In genomic region chr19:19384486-19384885, GRCh38 we compare ENCODE assay signal across 8 cellular contexts. TPM values are rescaled to one million over a fixed set of nuclear protein-coding genes. Genes with fewer than 3 reads are reported as not detected.
DNase-seq lines count a peak whose midpoint lies in the region; ATAC-seq, FAIRE-seq and TF ChIP-seq lines count a peak whose summit lies in the region.

No MANE protein-coding gene starts in this region.

- intact Hi-C loops in CD8-positive, alpha-beta T cell (cut with DNase I, micrococcal nuclease): no loop called here
- intact Hi-C loops in OCI-LY7 (cut with micrococcal nuclease; ENCODE audit: unreplicated experiment) (no loop called here), endothelial cell of umbilical vein (cut with micrococcal nuclease) (no loop called here)

- H3K9me1 ChIP-seq in endothelial cell of umbilical vein (replicated peaks; ENCODE audit: control insufficient read depth, extremely low read depth, insufficient read depth, low read length): no peaks in the 10 kb centered on the region

- CTCF ChIA-PET in CD8-positive, alpha-beta T cell (lab: Charles Lee): interaction anchor here (1.1 to 1.6 kb wide), 3 partner anchors 20 to 108 kb away, joined by 3 to 4 read pairs (median 3); partner anchors contain the start of gene GATAD2A
- CTCF ChIA-PET in OCI-LY7 (lab: Charles Lee; ENCODE audit: unreplicated experiment) (no interaction called here), endothelial cell of umbilical vein (lab: Charles Lee) (interaction anchor here (1.4 to 1.9 kb wide), 3 partner anchors 12 to 27 kb away, joined by 5 to 17 read pairs (median 6); partner anchors contain the start of gene GATAD2A)

- no peak overlapping the region for H2BK5ac ChIP-seq in neuronal stem cell (ENCODE audit: low read length)

- no peak overlapping the region for H4K91ac ChIP-seq in neuronal stem cell (ENCODE audit: low read depth, low read length, poor library complexity)

- no peak overlapping the region for H4K8ac ChIP-seq in neuronal stem cell (ENCODE audit: low read depth, low read length)

- H3K36me3 Mint-ChIP-seq in CD8-positive, alpha-beta T cell: peaks cover 3% of the 10 kb centered on the region

- H2AFZ ChIP-seq in OCI-LY7 (ENCODE audit: low read length): no peak overlapping the region
- H2AFZ ChIP-seq in endothelial cell of umbilical vein (ENCODE audit: low read depth, low read length): peak overlapping the region; percentile 68
- H2AFZ ChIP-seq in neuronal stem cell (ENCODE audit: low read length): peak overlapping the region; percentile 99

- H3K27me3 ChIP-seq in CD8-positive, alpha-beta T cell (ENCODE audit: insufficient read depth, low read length): no peaks in the 10 kb centered on the region
- H3K27me3 ChIP-seq in endothelial cell of umbilical vein (ENCODE audit: control insufficient read depth in 2 of 2, insufficient read depth in 2 of 2, low read length in 2 of 2): no peaks in the 10 kb centered on the region
- no peaks in the 10 kb centered on the region for H3K27me3 ChIP-seq in neuronal stem cell (ENCODE audit: control insufficient read depth in 3 of 3, insufficient read depth in 3 of 3, low read depth in 1 of 3, low read length in 3 of 3)

- peaks cover 37% of the 10 kb centered on the region for H3K4me1 ChIP-seq in CD8-positive, alpha-beta T cell (ENCODE audit: insufficient read depth, low read length)
- H3K4me1 ChIP-seq in OCI-LY7 (ENCODE audit: insufficient read depth, low read length, poor library complexity, severe bottlenecking): peaks cover 62% of the 10 kb centered on the region
- H3K4me1 ChIP-seq in endothelial cell of umbilical vein (ENCODE audit: control insufficient read depth, extremely low read depth, insufficient read depth, low read length): peaks cover 26% of the 10 kb centered on the region
- H3K4me1 ChIP-seq in neuronal stem cell (ENCODE audit: control insufficient read depth in 2 of 2, insufficient read depth in 1 of 2, low read depth in 1 of 2, low read length in 2 of 2): peaks cover 7 to 9% of the 10 kb centered on the region in 2 donors

- POLR2A ChIA-PET in CD8-positive, alpha-beta T cell (lab: Charles Lee): interaction anchor here (1.3 to 1.9 kb wide), 3 partner anchors 21 to 105 kb away, joined by 4 to 20 read pairs (median 4); partner anchors contain the start of gene GATAD2A
- POLR2A ChIA-PET in OCI-LY7 (lab: Charles Lee): no interaction called here
- POLR2A ChIA-PET in endothelial cell of umbilical vein (lab: Charles Lee): interaction anchor here (1.6 kb wide), 1 partner anchor 21 kb away, joined by 9 read pairs; the partner anchor contains the start of gene GATAD2A

- ATAC-seq in CD8-positive, alpha-beta T cell: no peak
- ATAC-seq in GM18909 (IDR thresholded peaks at IDR 0.05; ENCODE audit: poor library complexity, unreplicated experiment) (no peak), omental fat pad (ENCODE audit: low FRiP score) (no peak)

- H3K4me2 ChIP-seq in OCI-LY7 (ENCODE audit: low read length): peak overlapping the region; percentile 86
- H3K4me2 ChIP-seq in endothelial cell of umbilical vein (ENCODE audit: insufficient read depth, low read length): peak overlapping the region; percentile 92
- H3K4me2 ChIP-seq in neuronal stem cell (ENCODE audit: insufficient read depth, low read length, poor library complexity, severe bottlenecking): no peak overlapping the region

- no peak for TF ChIP-seq POLR2A in endothelial cell of umbilical vein (IDR thresholded peaks at IDR 0.05; ENCODE audit: low read depth, low read length)

- H3K79me1 ChIP-seq in neuronal stem cell (ENCODE audit: low read depth, low read length): peaks cover 5% of the 10 kb centered on the region

- dilution Hi-C loops in endothelial cell of umbilical vein (cut with MboI; ENCODE audit: extremely low pct_ligation_motif_present, low sequenced_read_pairs): no loop called here

- peak overlapping the region; percentile 43 for H2BK15ac ChIP-seq in neuronal stem cell (ENCODE audit: low read length)

- H3K27ac ChIP-seq in CD8-positive, alpha-beta T cell (ENCODE audit: low read depth, low read length): no peak overlapping the region
- no peak overlapping the region for H3K27ac ChIP-seq in OCI-LY7 (ENCODE audit: low read depth, low read length, poor library complexity, severe bottlenecking)
- peak overlapping the region; percentile 76 for H3K27ac ChIP-seq in endothelial cell of umbilical vein (ENCODE audit: insufficient read depth, low read depth, low read length)
- no peak overlapping the region for H3K27ac ChIP-seq in neuronal stem cell (replicated peaks; ENCODE audit: low read length)

- H3K9me3 Mint-ChIP-seq in CD8-positive, alpha-beta T cell: no peaks in the 10 kb centered on the region

- H3K18ac ChIP-seq in neuronal stem cell (ENCODE audit: low read length): peak overlapping the region; percentile 35

- H3K79me2 ChIP-seq in OCI-LY7 (ENCODE audit: insufficient read depth, low read depth, low read length) (peaks cover 31% of the 10 kb centered on the region; the same call in 1 of the 2 replicates), endothelial cell of umbilical vein (ENCODE audit: control insufficient read depth, insufficient read depth, low read length) (peaks cover 30% of the 10 kb centered on the region)

- no peak overlapping the region for H3K4ac ChIP-seq in neuronal stem cell (ENCODE audit: low read length)

- no peak overlapping the region for H2BK120ac ChIP-seq in neuronal stem cell (ENCODE audit: low read depth, low read length)

- FAIRE-seq in endothelial cell of umbilical vein (lab: Jason Lieb, UNC) (no peak), D721Med (lab: Jason Lieb, UNC) (no peak)

- peaks cover 31% of the 10 kb centered on the region for H3K4me1 Mint-ChIP-seq in CD8-positive, alpha-beta T cell (ENCODE audit: low read depth)

- no peaks in the 10 kb centered on the region for H3K9me2 ChIP-seq in OCI-LY7 (ENCODE audit: insufficient read depth, low read length)

- H2AK5ac ChIP-seq in neuronal stem cell (ENCODE audit: low read depth, low read length): peak overlapping the region; percentile 86

- H3K14ac ChIP-seq in neuronal stem cell (ENCODE audit: low read length): no peak overlapping the region

- H3K27ac Mint-ChIP-seq in CD8-positive, alpha-beta T cell: no peak overlapping the region

- H3K23ac ChIP-seq in neuronal stem cell (ENCODE audit: low read depth, low read length, poor library complexity): peak overlapping the region; percentile 55

- H2BK12ac ChIP-seq in neuronal stem cell (ENCODE audit: low read length): no peak overlapping the region

- H3K9ac ChIP-seq in endothelial cell of umbilical vein (replicated peaks; ENCODE audit: extremely low read depth, insufficient read depth, low read length): peak overlapping the region; percentile 88
- H3K9ac ChIP-seq in neuronal stem cell (ENCODE audit: low read depth, low read length, poor library complexity): no peak overlapping the region

- no CpG with 5 or more reads among the region's 13 CpGs for WGBS in neuronal stem cell (ENCODE audit: extremely low coverage in 2 of 2, insufficient read length in 2 of 2, insufficient replicate concordance in 1 of 2), 2 donors

- peaks cover 6% of the 10 kb centered on the region; the same call in 1 of the 2 replicates for H4K20me1 ChIP-seq in OCI-LY7 (ENCODE audit: insufficient read depth, low read length)
- no peaks in the 10 kb centered on the region for H4K20me1 ChIP-seq in endothelial cell of umbilical vein (replicated peaks; ENCODE audit: control insufficient read depth, extremely low read depth, insufficient read depth, low read length)

- H3K36me3 ChIP-seq in CD8-positive, alpha-beta T cell (ENCODE audit: insufficient read depth, low read length): no peaks in the 10 kb centered on the region
- H3K36me3 ChIP-seq in OCI-LY7 (ENCODE audit: insufficient read depth, low read length) (no peaks in the 10 kb centered on the region), endothelial cell of umbilical vein (ENCODE audit: control insufficient read depth in 2 of 2, extremely low read depth in 1 of 2, insufficient read depth in 2 of 2, low read length in 2 of 2) (no peaks in the 10 kb centered on the region), neuronal stem cell (replicated peaks in 1 of 2; ENCODE audit: control insufficient read depth in 2 of 2, insufficient read depth in 2 of 2, low read length in 2 of 2) (peaks cover 0 to 6% of the 10 kb centered on the region in 2 donors)

- H3K4me3 Mint-ChIP-seq in CD8-positive, alpha-beta T cell: peak overlapping the region; percentile 93

- DNase-seq in CD8-positive, alpha-beta T cell: no peak
- no peak for DNase-seq in OCI-LY7 (ENCODE audit: low spot score)
- no peak for DNase-seq in endothelial cell of umbilical vein (ENCODE audit: low read depth, low spot score)
- no peak for DNase-seq in neuronal stem cell (ENCODE audit: low spot score)
- no peak for DNase-seq in activated effector memory CD4-positive, alpha-beta T cell treated with anti-CD3 and anti-CD28 coated beads, Interleukin-2, amount 50 U/mL, for 16 hours
- no peak for DNase-seq in D721Med (ENCODE audit: insufficient read length, low spot score)
- DNase-seq in omental fat pad (ENCODE audit: low spot score): no peak

- H3K27me3 Mint-ChIP-seq in CD8-positive, alpha-beta T cell (ENCODE audit: low read depth): no peaks in the 10 kb centered on the region

- no peak for TF ChIP-seq CTCF in CD8-positive, alpha-beta T cell (IDR thresholded peaks at IDR 0.05)
- TF ChIP-seq CTCF in OCI-LY7 (conservative IDR thresholded peaks at IDR 0.05; ENCODE audit: low read length): no peak
- TF ChIP-seq CTCF in endothelial cell of umbilical vein (IDR thresholded peaks at IDR 0.05; ENCODE audit: extremely low read depth in 1 of 2, insufficient read depth in 1 of 2, low read depth in 1 of 2, low read length in 2 of 2): no peak
- no peak for TF ChIP-seq CTCF in D721Med (IDR thresholded peaks at IDR 0.05; ENCODE audit: insufficient read depth, missing control alignments)
- TF ChIP-seq CTCF in omental fat pad (IDR thresholded peaks at IDR 0.05): no peak

- peak overlapping the region; percentile 73 for H3K4me3 ChIP-seq in CD8-positive, alpha-beta T cell (ENCODE audit: low read depth, low read length)
- H3K4me3 ChIP-seq in OCI-LY7 (ENCODE audit: low read depth, low read length, poor library complexity, severe bottlenecking) (peak overlapping the region; percentile 65), endothelial cell of umbilical vein (replicated peaks in 1 of 3; ENCODE audit: insufficient read depth in 1 of 3, low read depth in 1 of 3, low read length in 3 of 3) (peak overlapping the region; percentile 45 to 61 (median 53)), neuronal stem cell (ENCODE audit: low read length in 2 of 2) (no peak overlapping the region)

- no peaks in the 10 kb centered on the region for H3K9me3 ChIP-seq in CD8-positive, alpha-beta T cell (ENCODE audit: low read length)
- H3K9me3 ChIP-seq in OCI-LY7 (ENCODE audit: low read length) (no peaks in the 10 kb centered on the region), endothelial cell of umbilical vein (replicated peaks; ENCODE audit: control insufficient read depth, insufficient read depth, low read length) (no peaks in the 10 kb centered on the region), neuronal stem cell (replicated peaks in 1 of 2; ENCODE audit: control insufficient read depth in 2 of 2, insufficient read depth in 1 of 2, low read depth in 1 of 2, low read length in 2 of 2) (peaks cover 2 to 13% of the 10 kb centered on the region in 2 donors)

- no TSS peak for BruUV-seq in OCI-LY7 (replicated peaks; lab: Mats Ljungman, UMichigan)
- no TSS peak for BruUV-seq in endothelial cell of umbilical vein (replicated peaks; lab: Mats Ljungman, UMichigan)

RNA-seq across cellular contexts. Expression of gene GATAD2A, which starts 21.0 kb away (rescaled TPM):
- 100 to 1,000 TPM; 135 to 142 TPM for total RNA-seq in CD8-positive, alpha-beta T cell
- 62.8 and 73.4 TPM in 2 replicates for total RNA-seq in OCI-LY7 (2014; rRNA removed; shearing (Covaris generic))
- total RNA-seq in OCI-LY7 (2022) (126 and 156 TPM in 2 replicates), endothelial cell of umbilical vein (134 and 138 TPM in 2 replicates), omental fat pad (10 to 100 TPM; 25.9 to 80.3 (median 35.9) TPM)
- 26.2 and 27.3 TPM in 2 replicates for polyA plus RNA-seq in endothelial cell of umbilical vein
- 43.0 and 43.3 TPM in 2 replicates for polyA plus RNA-seq in endothelial cell of umbilical vein (2011; cell fraction: cytosol; rRNA removed)
- polyA plus RNA-seq in endothelial cell of umbilical vein (2011; cell fraction: nucleus; rRNA removed): 28.3 and 42.4 TPM in 2 replicates
- polyA plus RNA-seq in endothelial cell of umbilical vein (2012): 61.3 and 62.1 TPM in 2 replicates
- polyA minus RNA-seq in endothelial cell of umbilical vein: 27.8 and 34.0 TPM in 2 replicates
- polyA minus RNA-seq in endothelial cell of umbilical vein (2011; cell fraction: cytosol; rRNA and poly(A)+ RNA removed): 42.5 TPM
- 15.0 and 27.9 TPM in 2 replicates for polyA minus RNA-seq in endothelial cell of umbilical vein (2011; cell fraction: nucleus; rRNA and poly(A)+ RNA removed)
- 59.3 TPM for polyA plus RNA-seq in neuronal stem cell (2013, experiment 1 of 2)
- polyA plus RNA-seq in neuronal stem cell (2013, experiment 2 of 2): 61.3 TPM

Comparison
In these comparisons a context has a peak if more than half of its experiments do, and no peak if none do; other contexts are left out.
1. H3K4me3 ChIP-seq: peak in CD8-positive, alpha-beta T cell (single experiment), OCI-LY7 (single experiment) and endothelial cell of umbilical vein (3 of 3); none in neuronal stem cell (0 of 2).